9 cellular contexts compared by ENCODE assay signal in the genomic region with DNA sequence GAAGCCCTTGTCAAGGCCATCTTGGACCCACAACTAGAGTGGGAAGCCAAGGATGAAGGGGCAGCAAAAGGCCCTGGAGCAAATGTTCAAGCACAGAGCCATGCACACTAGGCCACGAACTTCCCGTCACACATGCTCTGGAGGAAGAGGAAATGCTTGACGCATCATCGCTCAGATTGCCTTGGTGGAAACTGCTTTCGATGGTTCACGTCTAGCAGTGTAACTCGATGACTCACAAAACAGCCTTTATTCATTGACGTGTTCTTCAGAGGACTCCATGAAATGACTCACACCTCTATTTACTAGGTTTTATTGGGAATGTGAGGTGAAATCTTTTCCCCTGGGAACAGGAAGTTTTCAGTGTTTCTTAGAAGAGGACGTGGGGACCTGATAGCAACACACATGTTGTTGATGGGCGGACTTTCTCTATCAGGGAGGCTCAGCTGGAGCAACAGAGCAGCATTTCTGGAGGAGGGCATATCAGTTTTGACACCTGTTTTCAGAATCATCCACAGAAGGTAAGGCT.
DNase-seq lines count a peak whose midpoint lies in the region; ATAC-seq and TF ChIP-seq lines count a peak whose summit lies in the region.
"Had no signal": no experiment of that assay in that cellular context is flagged by ENCODE, and none has a peak within 500 bp of the region (broad histone marks: within the 10 kb centered on the region; RNA-seq: fewer than 3 reads in every experiment).

No MANE protein-coding gene starts in this region.

- peak overlapping the region; percentile 81 for H3K4me3 Mint-ChIP-seq in HFFc6
- H3K4me3 Mint-ChIP-seq in activated T-cell treated with anti-CD3 and anti-CD28 coated beads, Interleukin-2, amount 50 U/mL, for 4 hours = no peak overlapping the region
- H3K4me3 Mint-ChIP-seq: activated naive CD8-positive, alpha-beta T cell had no signal

- DNase-seq in AG08395 (ENCODE audit: low spot score) (peak; percentile 88), HFFc6 (peak; percentile 97), kidney glomerular epithelial cell (lab: John Stamatoyannopoulos, UW) (peak; percentile 76), SHP77 (lab: John Stamatoyannopoulos, UW) (no peak), HAP-1 (ENCODE audit: low spot score in 2 of 2) (no peak), NCI-H2029 treated with DMSO at 0.1 percent for 48 hours (lab: John Stamatoyannopoulos, UW) (no peak), GOT3 (lab: John Stamatoyannopoulos, UW) (no peak)
- DNase-seq in activated T-cell treated with anti-CD3 and anti-CD28 coated beads, Interleukin-2, amount 50 U/mL, for 4 hours = no peak

- TF ChIP-seq CTCF in HFFc6 (IDR thresholded peaks at IDR 0.05) = no peak

- peaks cover 3% of the 10 kb centered on the region; the same call in 1 of the 2 replicates for H3K27me3 Mint-ChIP-seq in HFFc6 (ENCODE audit: insufficient read depth)
- peaks cover 4% of the 10 kb centered on the region for H3K27me3 Mint-ChIP-seq in activated T-cell treated with anti-CD3 and anti-CD28 coated beads, Interleukin-2, amount 50 U/mL, for 4 hours (ENCODE audit: low read depth)
- H3K27me3 Mint-ChIP-seq: activated naive CD8-positive, alpha-beta T cell had no signal

- no peaks in the 10 kb centered on the region for H3K4me1 ChIP-seq in HAP-1

- ATAC-seq in activated T-cell treated with anti-CD3 and anti-CD28 coated beads, Interleukin-2, amount 50 U/mL, for 4 hours = peak; percentile 58 to 86

- H3K9me3 ChIP-seq in HAP-1 = no peaks in the 10 kb centered on the region

- peaks cover 15% of the 10 kb centered on the region for H3K36me3 Mint-ChIP-seq in HFFc6 (ENCODE audit: low read depth)
- no peaks in the 10 kb centered on the region for H3K36me3 Mint-ChIP-seq in activated T-cell treated with anti-CD3 and anti-CD28 coated beads, Interleukin-2, amount 50 U/mL, for 4 hours (ENCODE audit: insufficient read depth)
- H3K36me3 Mint-ChIP-seq: activated naive CD8-positive, alpha-beta T cell had no signal

- peaks cover 48% of the 10 kb centered on the region for H3K4me1 Mint-ChIP-seq in HFFc6 (ENCODE audit: low read depth)
- peaks cover 6% of the 10 kb centered on the region for H3K4me1 Mint-ChIP-seq in activated T-cell treated with anti-CD3 and anti-CD28 coated beads, Interleukin-2, amount 50 U/mL, for 4 hours (ENCODE audit: low read depth)

- peaks cover 6% of the 10 kb centered on the region for H3K9me3 Mint-ChIP-seq in HFFc6
- no peaks in the 10 kb centered on the region for H3K9me3 Mint-ChIP-seq in activated T-cell treated with anti-CD3 and anti-CD28 coated beads, Interleukin-2, amount 50 U/mL, for 4 hours

- in situ Hi-C loops in HAP-1 (cut with MboI; ENCODE audit: low sequenced_read_pairs) = no loop called here

- H3K4me3 ChIP-seq in HAP-1 = no peak overlapping the region

- no peaks in the 10 kb centered on the region for H3K27me3 ChIP-seq in HAP-1 (ENCODE audit: low read depth)

- no peaks in the 10 kb centered on the region for H3K36me3 ChIP-seq in HAP-1 (replicated peaks)

- peak overlapping the region; percentile 99 for H3K27ac Mint-ChIP-seq in HFFc6
- H3K27ac Mint-ChIP-seq: activated naive CD8-positive, alpha-beta T cell had no signal

Comparison
In these comparisons a context has a peak if more than half of its experiments do, and no peak if none do; other contexts are left out.
1. DNase-seq: peak in AG08395 (single experiment), HFFc6 (single experiment) and kidney glomerular epithelial cell (single experiment); none in activated T-cell treated with anti-CD3 and anti-CD28 coated beads, Interleukin-2, amount 50 U/mL, for 4 hours (single experiment), SHP77 (0 of 2), HAP-1 (0 of 2), NCI-H2029 treated with DMSO at 0.1 percent for 48 hours (single experiment) and GOT3 (single experiment).